ENCODE assay signal across 8 cellular contexts in the genomic region with DNA sequence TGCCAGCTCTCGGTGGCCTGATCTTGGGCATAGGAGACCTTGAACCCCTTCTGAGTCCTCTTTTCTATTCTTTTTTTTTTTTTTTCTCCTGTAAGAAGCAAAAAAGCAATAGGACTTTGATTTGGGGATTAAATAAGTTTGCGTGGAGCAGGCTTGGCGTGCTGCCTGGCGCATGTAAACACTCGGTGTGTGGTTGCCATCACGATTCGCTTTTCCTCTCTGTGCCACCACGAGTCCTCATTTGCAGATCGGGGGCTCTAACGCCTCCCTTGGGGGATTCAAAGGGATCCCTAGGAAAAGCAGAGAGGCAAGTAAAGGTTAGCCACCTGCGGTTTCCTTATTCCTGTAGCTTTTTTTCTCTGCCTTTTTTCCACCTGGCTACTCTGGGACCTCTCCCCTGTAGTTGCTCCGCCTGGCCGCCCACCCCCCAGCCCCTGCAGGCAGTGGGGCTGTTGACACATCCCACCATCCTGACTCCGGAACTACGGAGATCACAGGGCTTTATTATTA. TPM values are rescaled to one million over a fixed set of nuclear protein-coding genes. Genes with fewer than 3 reads are reported as not detected.
DNase-seq lines count a peak whose midpoint lies in the region; ATAC-seq and TF ChIP-seq lines count a peak whose summit lies in the region.

No MANE protein-coding gene starts in this region.

- DNase-seq in NCI-H82 (lab: John Stamatoyannopoulos, UW) (peak; percentile 35), NCI-H82 treated with DMSO at 0.1 percent for 48 hours (lab: John Stamatoyannopoulos, UW; ENCODE audit: unreplicated experiment) (no peak), T-cell (peak in 16 of 34 experiments; percentile 6 to 35 (median 16)), memory B cell (ENCODE audit: low spot score in 2 of 2) (no peak), testis (peak; percentile 65)

- H3K36me3 ChIP-seq in duodenal mucosa (ENCODE audit: control insufficient read depth in 1 of 2, insufficient read depth in 2 of 2, low read length in 2 of 2) (peaks cover 18 to 60% of the 10 kb centered on the region in 2 donors), testis (ENCODE audit: low read depth, missing control alignments) (no peaks in the 10 kb centered on the region)

- CTCF ChIA-PET in T-cell (lab: Charles Lee), result interaction anchor here in 1 of 2 donors (0.7 kb wide), 1 partner anchor 857 kb away, joined by 3 read pairs; no protein-coding TSS in a partner anchor

- H3K27me3 ChIP-seq in duodenal mucosa (ENCODE audit: control insufficient read depth in 1 of 2, insufficient read depth in 2 of 2, low read length in 2 of 2) (no peaks in the 10 kb centered on the region), testis (no peaks in the 10 kb centered on the region)

- intact Hi-C loops in testis (cut with DNase I; ENCODE audit: low total_unique reads), result loop anchor here (5.0 kb wide), 1 partner anchor 63 kb away; no protein-coding TSS in a partner anchor

- no peak for TF ChIP-seq CTCF in testis (IDR thresholded peaks at IDR 0.05)

- H3K9ac ChIP-seq in duodenal mucosa (ENCODE audit: low read depth in 1 of 2, low read length in 2 of 2), result peak overlapping the region; percentile 98 to 100

- H3K27ac Mint-ChIP-seq in T-cell (peak overlapping the region; percentile 83 to 85), memory B cell (peak overlapping the region; percentile 98)

- H3K27me3 Mint-ChIP-seq in T-cell (no peaks in the 10 kb centered on the region), memory B cell (no peaks in the 10 kb centered on the region)

- H3K9me3 ChIP-seq in duodenal mucosa (ENCODE audit: control insufficient read depth in 1 of 2, low read length in 2 of 2), result no peaks in the 10 kb centered on the region
- no peaks in the 10 kb centered on the region for H3K9me3 ChIP-seq in testis

- H3K27ac ChIP-seq in duodenal mucosa (ENCODE audit: low read depth, low read length) (no peak overlapping the region), testis (peak overlapping the region; percentile 95 to 99)

- H3K9me3 Mint-ChIP-seq in T-cell (no peaks in the 10 kb centered on the region), memory B cell (no peaks in the 10 kb centered on the region)

- 1 to 4% methylated on average over 15 of the region's 15 CpGs for WGBS in testis, 2 donors

- POLR2A ChIA-PET in T-cell (lab: Charles Lee), result interaction anchor here (0.7 kb wide), 3 partner anchors 8 to 676 kb away, joined by 3 to 9 read pairs (median 6); no protein-coding TSS in a partner anchor

- peaks cover 75 to 80% (median 79%) of the 10 kb centered on the region in 3 donors for H3K4me1 Mint-ChIP-seq in T-cell
- peaks cover 46% of the 10 kb centered on the region for H3K4me1 Mint-ChIP-seq in memory B cell

- TF ChIP-seq POLR2A in testis (IDR thresholded peaks at IDR 0.05), result no peak

- ATAC-seq in T-cell (replicated peaks in 1 of 4), result no peak
- ATAC-seq in memory B cell (ENCODE audit: low read depth), result no peak
- no peak for ATAC-seq in HG02840 (IDR thresholded peaks at IDR 0.05; ENCODE audit: low FRiP score, unreplicated experiment)
- ATAC-seq in GM18858 (IDR thresholded peaks at IDR 0.05; ENCODE audit: unreplicated experiment), result no peak

- H3K4me3 ChIP-seq in duodenal mucosa (ENCODE audit: low read depth in 1 of 2, low read length in 2 of 2), result peak overlapping the region; percentile 98
- H3K4me3 ChIP-seq in testis, result peak overlapping the region; percentile 97 to 99

- H3K4me3 Mint-ChIP-seq in T-cell (peak overlapping the region; percentile 100), memory B cell (peak overlapping the region; percentile 91)

- H3K36me3 Mint-ChIP-seq in T-cell, result peaks cover 47% of the 10 kb centered on the region
- peaks cover 19% of the 10 kb centered on the region for H3K36me3 Mint-ChIP-seq in memory B cell

- H3K4me1 ChIP-seq in duodenal mucosa (ENCODE audit: control insufficient read depth in 1 of 2, insufficient read depth in 2 of 2, low read length in 2 of 2), result peaks cover 51 to 52% of the 10 kb centered on the region in 2 donors
- peaks cover 47% of the 10 kb centered on the region for H3K4me1 ChIP-seq in testis

RNA-seq across cellular contexts. Expression of gene SAFB, which starts 1.3 kb away (rescaled TPM):
- total RNA-seq in T-cell (100 to 1,000 TPM; 164 to 203 (median 195) TPM), testis (100 to 1,000 TPM; 202 to 220 TPM)
- polyA plus RNA-seq in testis (ENCODE audit: insufficient read depth, low read depth, low replicate concordance), result 83.2 TPM

RNA-seq across cellular contexts. Expression of gene SAFB2, which starts 1.6 kb away (rescaled TPM):
- total RNA-seq in T-cell (100 to 1,000 TPM; 222 to 253 (median 237) TPM), testis (100 to 1,000 TPM; 173 to 209 TPM)
- polyA plus RNA-seq in testis (ENCODE audit: insufficient read depth, low read depth, low replicate concordance), result 84.1 TPM

RNA-seq across cellular contexts. Expression of gene MICOS13, which starts 56.1 kb away (rescaled TPM):
- 10 to 100 TPM; 29.3 to 64.5 (median 57.0) TPM for total RNA-seq in T-cell
- 100 to 1,000 TPM in 1 of 2 donors, 10 to 100 TPM in 1; 98.0 to 198 TPM for total RNA-seq in testis
- 152 TPM for polyA plus RNA-seq in testis (ENCODE audit: insufficient read depth, low read depth, low replicate concordance)

RNA-seq across cellular contexts. Expression of gene TINCR, which starts 56.5 kb away (rescaled TPM):
- total RNA-seq in T-cell, result 1 to 10 TPM in 4 of 5 donors, under 1 TPM in 1; 0.66 to 2.7 (median 1.9) TPM
- 1 to 10 TPM; 5.6 to 7.0 TPM for total RNA-seq in testis
- 3.0 TPM for polyA plus RNA-seq in testis (ENCODE audit: insufficient read depth, low read depth, low replicate concordance)

RNA-seq across cellular contexts. Expression of gene HSD11B1L, which starts 56.6 kb away (rescaled TPM):
- total RNA-seq in T-cell, result 1 to 10 TPM; 3.2 to 6.1 (median 4.4) TPM
- total RNA-seq in testis, result 10 to 100 TPM; 18.8 to 21.0 TPM
- 8.1 TPM for polyA plus RNA-seq in testis (ENCODE audit: insufficient read depth, low read depth, low replicate concordance)

Comparison
In these comparisons a context has a peak if more than half of its experiments do, and no peak if none do; other contexts are left out.
1. DNase-seq: peak in NCI-H82 (single experiment) and testis (single experiment); none in NCI-H82 treated with DMSO at 0.1 percent for 48 hours (single experiment) and memory B cell (0 of 2).